In genomic region chr1:244297616-244298015, GRCh38 we compare ENCODE assay signal across 23 cellular contexts.
"Had no signal": no experiment of that assay in that cellular context is flagged by ENCODE, and none has a peak within 500 bp of the region (broad histone marks: within the 10 kb centered on the region; RNA-seq: fewer than 3 reads in every experiment).

No MANE protein-coding gene starts in this region.

- DNase-seq: dermis blood vessel endothelial cell; effector CD4-positive, alpha-beta T cell; endodermal cell; erythroblast; foreskin keratinocyte; left colon; left ventricle myocardium superior; mesendoderm; pancreas; right cardiac atrium; small intestine; stimulated activated CD4-positive, alpha-beta T cell treated with anti-CD3 and anti-CD28 coated beads, Interleukin-12 subunit alpha, Interleukin-12 subunit beta, amount 100 ng/mL, for 4 hours; stimulated activated naive CD4-positive, alpha-beta T cell; stomach; substantia nigra; transverse colon had no signal

- H3K4me1 ChIP-seq: neural progenitor cell had no signal

- H2AFZ ChIP-seq: neural progenitor cell had no signal

- H3K4me3 Mint-ChIP-seq: endodermal cell, neural progenitor cell had no signal

- H3K27me3 ChIP-seq: foreskin keratinocyte, neural progenitor cell, pancreas, stomach, transverse colon had no signal

- ATAC-seq: foreskin keratinocyte; left colon; left ventricle myocardium superior; naive thymus-derived CD8-positive, alpha-beta T cell; pancreas; right cardiac atrium had no signal

- H3K9ac ChIP-seq: neural progenitor cell had no signal

- H3K9me3 ChIP-seq: pancreas, stomach, thoracic aorta, transverse colon had no signal

- H3K9me3 Mint-ChIP-seq: endodermal cell; naive thymus-derived CD8-positive, alpha-beta T cell had no signal

- H3K36me3 Mint-ChIP-seq: naive thymus-derived CD8-positive, alpha-beta T cell; neural progenitor cell had no signal

- H3K27ac ChIP-seq: foreskin keratinocyte, neural progenitor cell, pancreas, stomach, thoracic aorta, transverse colon had no signal

- H3K27ac Mint-ChIP-seq: endodermal cell, progenitor cell of endocrine pancreas had no signal

- FAIRE-seq: colon, endothelial cell of umbilical vein, pancreas, small intestine had no signal

- H3K4me2 ChIP-seq: neural progenitor cell had no signal

- H3K36me3 ChIP-seq: neural progenitor cell, pancreas, stomach, thoracic aorta, transverse colon had no signal

- H3K4me3 ChIP-seq: lung, neural progenitor cell, pancreas, stomach, thoracic aorta, transverse colon had no signal
